ENCODE assay signal across 1 cellular context in the genomic region with DNA sequence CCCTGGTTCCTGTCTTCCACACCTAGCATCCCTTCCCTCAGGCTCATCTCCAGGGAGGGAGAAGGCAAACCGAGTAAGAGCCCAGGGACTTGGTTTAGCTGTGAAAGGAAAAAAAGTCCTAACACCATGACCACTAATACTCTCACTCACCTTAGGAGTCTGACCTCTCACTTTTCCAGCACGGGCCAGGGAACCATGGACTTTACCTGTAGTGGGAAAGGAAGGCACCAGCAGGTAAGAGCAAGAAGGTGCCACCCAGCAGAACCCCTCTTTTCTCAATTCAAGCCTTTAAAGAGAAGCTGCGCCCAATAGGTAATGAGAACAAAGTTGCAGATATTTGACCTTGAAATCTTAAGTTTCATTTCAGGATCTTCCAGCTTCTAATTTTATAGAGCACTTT.
TF ChIP-seq lines count a peak whose summit lies in the region.

No MANE protein-coding gene starts in this region.

TF ChIP-seq in HCT116, 20 proteins besides CTCF, POLR2A, EP300 and RAD21 (continued from another document):
- TF ChIP-seq REST (IDR thresholded peaks at IDR 0.05; ENCODE audit: low read depth) (no peak), SRF (IDR thresholded peaks at IDR 0.05; ENCODE audit: low read depth) (no peak), ZNF274 (IDR thresholded peaks at IDR 0.05; ENCODE audit: low read depth, low read length) (no peak)
